Comparison of ENCODE assay signal across 16 cellular contexts in genomic region chr11:19560156-19560555, GRCh38.
A peak's percentile ranks its signal among the peaks of the same experiment; 100 is the strongest.
DNase-seq lines count a peak whose midpoint lies in the region; ATAC-seq and TF ChIP-seq lines count a peak whose summit lies in the region.
"Had no signal": no experiment of that assay in that cellular context is flagged by ENCODE, and none has a peak within 500 bp of the region (broad histone marks: within the 10 kb centered on the region; RNA-seq: fewer than 3 reads in every experiment).

No MANE protein-coding gene starts in this region.

- H3K4me3 ChIP-seq in right atrium auricular region (no peak overlapping the region), left ventricle myocardium inferior (no peak overlapping the region)
- H3K4me3 ChIP-seq: HAP-1 had no signal

- H3K27ac Mint-ChIP-seq in stimulated activated naive B cell treated with anti-CD40 and anti-IgM and Interleukin-4, amounts not matched to agents 10 μg/mL and 1 μg/mL and 100 μg/mL, for 72 hours = no peak overlapping the region
- H3K27ac Mint-ChIP-seq: B cell had no signal

- H3K4me1 ChIP-seq in right atrium auricular region (peaks cover 0 to 14% of the 10 kb centered on the region in 2 donors), left ventricle myocardium inferior (peaks cover 19% of the 10 kb centered on the region)
- H3K4me1 ChIP-seq: HAP-1 had no signal

- no peaks in the 10 kb centered on the region for H3K9me3 Mint-ChIP-seq in stimulated activated naive B cell treated with anti-CD40 and anti-IgM and Interleukin-4, amounts not matched to agents 10 μg/mL and 1 μg/mL and 100 μg/mL, for 72 hours
- H3K9me3 Mint-ChIP-seq: CD4-positive, alpha-beta memory T cell had no signal

- no peak overlapping the region for H3K4me3 Mint-ChIP-seq in stimulated activated naive B cell treated with anti-CD40 and anti-IgM and Interleukin-4, amounts not matched to agents 10 μg/mL and 1 μg/mL and 100 μg/mL, for 72 hours
- H3K4me3 Mint-ChIP-seq: B cell; CD4-positive, alpha-beta memory T cell had no signal

- TF ChIP-seq CTCF in right atrium auricular region (IDR thresholded peaks at IDR 0.05) = no peak
- no peak for TF ChIP-seq CTCF in left ventricle myocardium inferior (IDR thresholded peaks at IDR 0.05; ENCODE audit: borderline replicate concordance)

- peak; percentile 46 for DNase-seq in right atrium auricular region (ENCODE audit: low spot score)
- DNase-seq in left ventricle myocardium inferior = no peak
- peak; percentile 84 for DNase-seq in dermis blood vessel endothelial cell
- DNase-seq in lung microvascular endothelial cell (ENCODE audit: low read depth in 2 of 2) = peak; percentile 10 to 51
- peak; percentile 13 for DNase-seq in ureter (ENCODE audit: low spot score)
- no peak for DNase-seq in stimulated activated naive B cell treated with anti-CD40 and anti-IgM and Interleukin-4, amounts not matched to agents 10 μg/mL and 1 μg/mL and 100 μg/mL, for 72 hours
- DNase-seq: CD4-positive, alpha-beta memory T cell; COR-L47; DMS79 treated with DMSO at 0.1 percent for 48 hours; GDM1; IMR-90 had no signal

- H3K9me3 ChIP-seq in right atrium auricular region (no peaks in the 10 kb centered on the region), left ventricle myocardium inferior (replicated peaks) (no peaks in the 10 kb centered on the region)
- H3K9me3 ChIP-seq: HAP-1 had no signal

- no peaks in the 10 kb centered on the region for H3K4me1 Mint-ChIP-seq in stimulated activated naive B cell treated with anti-CD40 and anti-IgM and Interleukin-4, amounts not matched to agents 10 μg/mL and 1 μg/mL and 100 μg/mL, for 72 hours

- H3K36me3 Mint-ChIP-seq in stimulated activated naive B cell treated with anti-CD40 and anti-IgM and Interleukin-4, amounts not matched to agents 10 μg/mL and 1 μg/mL and 100 μg/mL, for 72 hours = no peaks in the 10 kb centered on the region
- H3K36me3 Mint-ChIP-seq: CD4-positive, alpha-beta memory T cell had no signal

- no peak overlapping the region for H3K27ac ChIP-seq in right atrium auricular region
- H3K27ac ChIP-seq in left ventricle myocardium inferior (replicated peaks) = no peak overlapping the region
- H3K27ac ChIP-seq: C4-2B had no signal

- H3K36me3 ChIP-seq in right atrium auricular region = no peaks in the 10 kb centered on the region
- no peaks in the 10 kb centered on the region for H3K36me3 ChIP-seq in left ventricle myocardium inferior
- H3K36me3 ChIP-seq: HAP-1 had no signal

- H3K27me3 ChIP-seq in right atrium auricular region (no peaks in the 10 kb centered on the region), left ventricle myocardium inferior (ENCODE audit: low read depth) (no peaks in the 10 kb centered on the region)

- ATAC-seq in HG03565 (IDR thresholded peaks at IDR 0.05; ENCODE audit: unreplicated experiment) (no peak), HG02970 (IDR thresholded peaks at IDR 0.05; ENCODE audit: low FRiP score, unreplicated experiment) (no peak)
- no peak for ATAC-seq in stimulated activated naive B cell treated with anti-CD40 and anti-IgM and Interleukin-4, amounts not matched to agents 10 μg/mL and 1 μg/mL and 100 μg/mL, for 72 hours (replicated peaks)

- intact Hi-C loops in left ventricle myocardium inferior (cut with micrococcal nuclease) = no loop called here

- peaks cover 33 to 46% of the 10 kb centered on the region in 2 donors for H3K27me3 Mint-ChIP-seq in stimulated activated naive B cell treated with anti-CD40 and anti-IgM and Interleukin-4, amounts not matched to agents 10 μg/mL and 1 μg/mL and 100 μg/mL, for 72 hours

Comparison
In these comparisons a context has a peak if more than half of its experiments do, and no peak if none do; other contexts are left out.
1. DNase-seq: peak in right atrium auricular region (single experiment), dermis blood vessel endothelial cell (single experiment), lung microvascular endothelial cell (2 of 2) and ureter (single experiment); none in left ventricle myocardium inferior (single experiment) and stimulated activated naive B cell treated with anti-CD40 and anti-IgM and Interleukin-4, amounts not matched to agents 10 μg/mL and 1 μg/mL and 100 μg/mL, for 72 hours (single experiment).